In the genomic region with DNA sequence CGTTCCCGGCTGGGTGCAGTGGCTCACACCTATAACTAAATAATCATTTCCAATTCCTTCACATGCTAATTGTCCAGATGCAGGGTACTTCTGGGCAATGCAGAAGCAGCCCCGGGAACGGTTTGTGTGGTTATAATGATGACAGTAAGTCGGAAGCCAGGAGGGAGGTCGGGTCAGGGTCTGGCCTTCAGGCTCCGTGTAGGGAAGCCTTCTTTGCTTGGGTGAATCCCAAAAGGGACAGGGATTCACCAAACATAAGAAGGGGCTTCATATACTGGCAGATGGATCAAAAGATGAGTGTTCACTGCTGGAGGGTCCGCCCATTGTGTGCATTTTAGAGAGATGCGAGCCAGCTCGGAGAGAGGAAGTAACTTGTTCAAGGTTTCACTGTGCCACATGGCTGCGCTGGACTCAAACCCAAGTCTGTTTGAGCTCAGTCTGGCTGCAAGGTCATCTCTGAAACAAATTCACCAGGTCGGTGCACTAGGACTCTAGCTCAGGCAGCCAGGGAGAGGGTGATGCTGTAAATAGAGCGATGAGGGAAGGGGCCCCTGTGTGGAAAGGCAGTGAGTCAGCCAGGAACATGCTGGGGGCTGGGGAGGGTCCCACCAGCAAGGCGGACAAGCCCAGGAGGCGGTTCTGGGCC, we compare ENCODE assay signal across 10 cellular contexts. TPM values are rescaled to one million over a fixed set of nuclear protein-coding genes. Genes with fewer than 3 reads are reported as not detected.
A peak's percentile ranks its signal among the peaks of the same experiment; 100 is the strongest.
DNase-seq lines count a peak whose midpoint lies in the region; ATAC-seq and TF ChIP-seq lines count a peak whose summit lies in the region.
"Had no signal": no experiment of that assay in that cellular context is flagged by ENCODE, and none has a peak within 500 bp of the region (broad histone marks: within the 10 kb centered on the region; RNA-seq: fewer than 3 reads in every experiment).

No MANE protein-coding gene starts in this region.

- 42 to 53% (median 45%) methylated on average over 15 of the region's 15 CpGs for WGBS in spleen, 5 donors

- H3K27ac Mint-ChIP-seq in activated T-helper 17 cell treated with anti-CD3 and anti-CD28 coated beads, Interleukin-2, amount 50 U/mL, for 72 hours, result peak overlapping the region; percentile 76

- no peaks in the 10 kb centered on the region for H3K36me3 ChIP-seq in spleen
- H3K36me3 ChIP-seq: lower lobe of right lung had no signal

- no peaks in the 10 kb centered on the region for H3K27me3 ChIP-seq in spleen (replicated peaks in 1 of 7)

- peaks cover 0 to 51% (median 32%) of the 10 kb centered on the region in 6 donors for H3K4me1 ChIP-seq in spleen
- H3K4me1 ChIP-seq: lower lobe of right lung had no signal

- H3K36me3 Mint-ChIP-seq in activated T-helper 17 cell treated with anti-CD3 and anti-CD28 coated beads, Interleukin-2, amount 50 U/mL, for 72 hours (ENCODE audit: low read depth), result no peaks in the 10 kb centered on the region

- intact Hi-C loops in spleen (cut with DNase I; ENCODE audit: low total_unique reads), result no loop called here

- H3K9me3 ChIP-seq in spleen, result no peaks in the 10 kb centered on the region
- H3K9me3 ChIP-seq: lower lobe of right lung had no signal

- peak overlapping the region in 1 of 8 donors; percentile 25 for H3K4me3 ChIP-seq in spleen
- H3K4me3 ChIP-seq: lower lobe of right lung had no signal

- H3K27me3 Mint-ChIP-seq in activated T-helper 17 cell treated with anti-CD3 and anti-CD28 coated beads, Interleukin-2, amount 50 U/mL, for 72 hours, result no peaks in the 10 kb centered on the region

- no peak for TF ChIP-seq POLR2A in spleen (IDR thresholded peaks at IDR 0.05)

- peaks cover 13% of the 10 kb centered on the region for H3K4me1 Mint-ChIP-seq in activated T-helper 17 cell treated with anti-CD3 and anti-CD28 coated beads, Interleukin-2, amount 50 U/mL, for 72 hours

- H3K27ac ChIP-seq in spleen, result peak overlapping the region; percentile 35 to 82 (median 71)
- H3K27ac ChIP-seq: lower lobe of right lung had no signal

- peak overlapping the region; percentile 39 for H3K4me3 Mint-ChIP-seq in activated T-helper 17 cell treated with anti-CD3 and anti-CD28 coated beads, Interleukin-2, amount 50 U/mL, for 72 hours

- DNase-seq in activated CD8-positive, alpha-beta memory T cell treated with anti-CD3 and anti-CD28 coated beads for 24 hours, result peak; percentile 74
- no peak for DNase-seq in activated CD8-positive, alpha-beta memory T cell treated with anti-CD3 and anti-CD28 coated beads, Interleukin-2, amount 50 U/mL, for 48 hours
- DNase-seq in Kasumi-1 (lab: John Stamatoyannopoulos, UW) (peak; percentile 76 to 82), spleen (peak; percentile 81), NCI-H2196 treated with DMSO at 0.1 percent for 48 hours (lab: John Stamatoyannopoulos, UW; ENCODE audit: unreplicated experiment) (no peak), HT-29 (ENCODE audit: low spot score) (no peak)
- DNase-seq: lower lobe of right lung, NCI-H1436 treated with DMSO at 0.1 percent for 48 hours had no signal

- no peak for ATAC-seq in activated T-helper 17 cell treated with anti-CD3 and anti-CD28 coated beads, Interleukin-2, amount 50 U/mL, for 72 hours (replicated peaks)
- ATAC-seq in GM18520 (IDR thresholded peaks at IDR 0.05; ENCODE audit: unreplicated experiment), result no peak
- ATAC-seq: lower lobe of right lung had no signal

- H3K9me3 Mint-ChIP-seq in activated T-helper 17 cell treated with anti-CD3 and anti-CD28 coated beads, Interleukin-2, amount 50 U/mL, for 72 hours, result no peaks in the 10 kb centered on the region

- no peak for TF ChIP-seq CTCF in spleen (IDR thresholded peaks at IDR 0.05 in 8 of 11, conservative IDR thresholded peaks at IDR 0.05 in 3 of 11)

RNA-seq across cellular contexts. Expression of a gene that starts 4.8 kb away (rescaled TPM):
- 10 to 100 TPM in 1 of 2 donors, 1 to 10 TPM in 1; 9.4 to 10.5 TPM for total RNA-seq in activated T-helper 17 cell treated with anti-CD3 and anti-CD28 coated beads, Interleukin-2, amount 50 U/mL, for 72 hours
- total RNA-seq in spleen, result 10 to 100 TPM; 28.0 to 50.6 (median 46.7) TPM
- 1 to 10 TPM; 3.2 to 5.9 (median 3.3) TPM for polyA plus RNA-seq in spleen
- 5.7 and 6.0 TPM in 2 replicates for total RNA-seq in HT-29 (2014; rRNA removed; shearing (Covaris generic))

Comparison
In these comparisons a context has a peak if more than half of its experiments do, and no peak if none do; other contexts are left out.
1. DNase-seq: peak in activated CD8-positive, alpha-beta memory T cell treated with anti-CD3 and anti-CD28 coated beads for 24 hours (single experiment), Kasumi-1 (2 of 2) and spleen (single experiment); none in activated CD8-positive, alpha-beta memory T cell treated with anti-CD3 and anti-CD28 coated beads, Interleukin-2, amount 50 U/mL, for 48 hours (single experiment), NCI-H2196 treated with DMSO at 0.1 percent for 48 hours (single experiment) and HT-29 (single experiment).